Comparison of ENCODE assay signal across 1 cellular context in genomic region chr4:169244210-169244609, GRCh38.
TF ChIP-seq lines count a peak whose summit lies in the region.

No MANE protein-coding gene starts in this region.

TF ChIP-seq in HepG2, 621 proteins besides CTCF, POLR2A, EP300 and RAD21 (continued from another document):
- TF ChIP-seq REST (IDR thresholded peaks at IDR 0.05; ENCODE audit: borderline replicate concordance in 1 of 2, low read depth in 1 of 2, low read length in 2 of 2) = no peak
- 0 out of 2 replicates have a peak, but pooled peaks have one; percentile 27 for TF ChIP-seq EHMT2 (IDR thresholded peaks at IDR 0.05; ENCODE audit: borderline replicate concordance, low read depth, low read length)
- no peak for TF ChIP-seq HNRNPLL (IDR thresholded peaks at IDR 0.05; ENCODE audit: low read depth, low read length, poor library complexity, severe bottlenecking)
- TF ChIP-seq CEBPG (CRISPR knock-in tag; IDR thresholded peaks at IDR 0.05) = 0 out of 2 replicates have a peak, but pooled peaks have one; percentile 34
